ENCODE assay signal across 10 cellular contexts in genomic region chr3:15063238-15063637, GRCh38. TPM values are rescaled to one million over a fixed set of nuclear protein-coding genes. Genes with fewer than 3 reads are reported as not detected.
DNase-seq lines count a peak whose midpoint lies in the region; ATAC-seq, FAIRE-seq and TF ChIP-seq lines count a peak whose summit lies in the region.
"Had no signal": no experiment of that assay in that cellular context is flagged by ENCODE, and none has a peak within 500 bp of the region (broad histone marks: within the 10 kb centered on the region; RNA-seq: fewer than 3 reads in every experiment).

No MANE protein-coding gene starts in this region.

- intact Hi-C loops in sigmoid colon (cut with DNase I): loop anchor here (10.0 kb wide), 1 partner anchor 408 kb away; the partner anchor contains the start of gene CCDC174

- H2AFZ ChIP-seq in astrocyte (ENCODE audit: low read depth, low read length): no peak overlapping the region

- H3K4me1 ChIP-seq in HUES48 (ENCODE audit: control insufficient read depth, insufficient read depth, low read length) (peaks cover 7% of the 10 kb centered on the region; the same call in 1 of the 2 replicates), astrocyte (ENCODE audit: insufficient read depth, low read length) (peaks cover 8% of the 10 kb centered on the region), sigmoid colon (peaks cover 0 to 23% (median 16%) of the 10 kb centered on the region in 4 donors)

- H3K27ac Mint-ChIP-seq in astrocyte (ENCODE audit: unreplicated experiment): no peak overlapping the region
- no peak overlapping the region for H3K27ac Mint-ChIP-seq in mesothelial cell of epicardium

- H3K79me2 ChIP-seq in astrocyte (ENCODE audit: insufficient read depth, low read length): peaks cover 31% of the 10 kb centered on the region

- TF ChIP-seq CTCF in C4-2B (conservative IDR thresholded peaks at IDR 0.05): no peak
- TF ChIP-seq CTCF in astrocyte (IDR thresholded peaks at IDR 0.05; ENCODE audit: insufficient read depth, low read depth, low read length): no peak
- TF ChIP-seq CTCF in mesothelial cell of epicardium (IDR thresholded peaks at IDR 0.05; ENCODE audit: unreplicated experiment): no peak
- TF ChIP-seq CTCF in sigmoid colon (IDR thresholded peaks at IDR 0.05): no peak

- no peaks in the 10 kb centered on the region for H3K27me3 Mint-ChIP-seq in astrocyte (ENCODE audit: low read depth, unreplicated experiment)
- no peaks in the 10 kb centered on the region for H3K27me3 Mint-ChIP-seq in mesothelial cell of epicardium (ENCODE audit: low read depth)

- H3K9ac ChIP-seq in HUES48 (ENCODE audit: low read depth, low read length) (no peak overlapping the region), astrocyte (ENCODE audit: low read length) (peak overlapping the region; percentile 15)

- peaks cover 9% of the 10 kb centered on the region for H3K4me1 Mint-ChIP-seq in astrocyte (ENCODE audit: low read depth, unreplicated experiment)
- H3K4me1 Mint-ChIP-seq in mesothelial cell of epicardium: peaks cover 19% of the 10 kb centered on the region

- H3K27ac ChIP-seq in C4-2B: peak overlapping the region; percentile 96
- peak overlapping the region; percentile 37 for H3K27ac ChIP-seq in HUES48 (ENCODE audit: low read depth, low read length)
- H3K27ac ChIP-seq in astrocyte (ENCODE audit: low read depth, low read length): no peak overlapping the region
- peak overlapping the region in 1 of 4 donors; percentile 86 for H3K27ac ChIP-seq in sigmoid colon

- 0 out of 2 replicates have a peak overlapping the region, but pooled peaks have one; percentile 93 for H3K4me3 ChIP-seq in HUES48 (ENCODE audit: low read depth, low read length)
- H3K4me3 ChIP-seq in astrocyte (ENCODE audit: insufficient read depth, low read depth, low read length): no peak overlapping the region
- peak overlapping the region in 1 of 4 donors; percentile 76 for H3K4me3 ChIP-seq in sigmoid colon

- H3K36me3 ChIP-seq in HUES48 (ENCODE audit: control insufficient read depth, insufficient read depth, low read length): peaks cover 28% of the 10 kb centered on the region
- H3K36me3 ChIP-seq in astrocyte (ENCODE audit: insufficient read depth, low read length): peaks cover 5% of the 10 kb centered on the region
- H3K36me3 ChIP-seq in sigmoid colon: peaks cover 10 to 14% (median 13%) of the 10 kb centered on the region in 4 donors

- H3K9me3 ChIP-seq in HUES48 (ENCODE audit: control insufficient read depth, insufficient read depth, low read length) (no peaks in the 10 kb centered on the region), astrocyte (ENCODE audit: insufficient read depth, low read depth, low read length) (no peaks in the 10 kb centered on the region), sigmoid colon (no peaks in the 10 kb centered on the region)

- no peak for FAIRE-seq in astrocyte (lab: Jason Lieb, UNC)
- FAIRE-seq in GM12891 (lab: Jason Lieb, UNC): no peak
- FAIRE-seq: endometrium had no signal

- H3K36me3 Mint-ChIP-seq in astrocyte (ENCODE audit: low read depth, unreplicated experiment): peaks cover 7% of the 10 kb centered on the region
- peaks cover 21% of the 10 kb centered on the region for H3K36me3 Mint-ChIP-seq in mesothelial cell of epicardium

- TF ChIP-seq POLR2A in GM12891 (IDR thresholded peaks at IDR 0.05; ENCODE audit: low read depth, low read length) (no peak), sigmoid colon (IDR thresholded peaks at IDR 0.05) (no peak)

- H3K27me3 ChIP-seq in HUES48 (ENCODE audit: control insufficient read depth, insufficient read depth, low read length) (no peaks in the 10 kb centered on the region), astrocyte (ENCODE audit: insufficient read depth, low read length) (no peaks in the 10 kb centered on the region), sigmoid colon (no peaks in the 10 kb centered on the region)

- H4K20me1 ChIP-seq in astrocyte (ENCODE audit: insufficient read depth, low read length): peaks cover 28% of the 10 kb centered on the region

- DNase-seq in astrocyte (ENCODE audit: low read depth): no peak
- no peak for DNase-seq in mesothelial cell of epicardium (ENCODE audit: low spot score in 2 of 2, unreplicated experiment in 2 of 2)
- DNase-seq in GM12891 (ENCODE audit: insufficient read length, low spot score): no peak
- no peak for DNase-seq in stimulated activated CD4-positive, alpha-beta T cell treated with anti-CD3 and anti-CD28 coated beads, Interleukin-2, amount 100 ng/mL, for 48 hours
- DNase-seq in sigmoid colon: no peak
- DNase-seq: midbrain had no signal

- TF ChIP-seq EP300 in sigmoid colon (IDR thresholded peaks at IDR 0.05): no peak

- H3K9me3 Mint-ChIP-seq in astrocyte (ENCODE audit: unreplicated experiment) (no peaks in the 10 kb centered on the region), mesothelial cell of epicardium (no peaks in the 10 kb centered on the region)

- WGBS in sigmoid colon, 2 donors: 75 to 82% methylated on average over 4 of the region's 4 CpGs

- ATAC-seq in HG03025 (IDR thresholded peaks at IDR 0.05; ENCODE audit: low FRiP score, unreplicated experiment): no peak

- peak overlapping the region; percentile 97 for H3K4me2 ChIP-seq in astrocyte (ENCODE audit: low read length)

- H3K4me3 Mint-ChIP-seq in astrocyte (ENCODE audit: unreplicated experiment) (peak overlapping the region; percentile 95), mesothelial cell of epicardium (peak overlapping the region; percentile 98)

TF ChIP-seq in GM12891, 5 proteins besides CTCF, POLR2A, EP300 and RAD21:
- no peak for TF ChIP-seq PAX5 (IDR thresholded peaks at IDR 0.05; ENCODE audit: insufficient read depth, low read length, severe bottlenecking)
- TF ChIP-seq POU2F2 (IDR thresholded peaks at IDR 0.05; ENCODE audit: low read depth, low read length): no peak
- no peak for TF ChIP-seq SPI1 (IDR thresholded peaks at IDR 0.05; ENCODE audit: low read depth, low read length)
- no peak for TF ChIP-seq POLR2AphosphoS5 (IDR thresholded peaks at IDR 0.05; ENCODE audit: low read depth, low read length)
- TF ChIP-seq TAF1 (IDR thresholded peaks at IDR 0.05; ENCODE audit: low read depth, low read length): no peak

RNA-seq across cellular contexts. Expression of gene MRPS25, which starts 1.9 kb away (rescaled TPM):
- 32.9 and 38.9 TPM in 2 replicates for total RNA-seq in astrocyte
- total RNA-seq in mesothelial cell of epicardium: 66.3 to 70.4 TPM (median 66.7 TPM) in 3 replicates
- 55.5 TPM for polyA plus RNA-seq in GM12891 (2012; ENCODE audit: low read depth, missing spikeins)
- total RNA-seq in sigmoid colon: 10 to 100 TPM; 25.8 to 44.5 (median 33.1) TPM
- polyA plus RNA-seq in sigmoid colon: 10 to 100 TPM; 45.0 to 86.1 (median 73.8) TPM

RNA-seq across cellular contexts. Expression of gene RBSN, which starts 35.7 kb away (rescaled TPM):
- total RNA-seq in astrocyte (19.6 and 20.3 TPM in 2 replicates), mesothelial cell of epicardium (35.2 to 38.1 TPM (median 35.8 TPM) in 3 replicates), sigmoid colon (10 to 100 TPM; 29.1 to 41.3 (median 38.0) TPM)
- 4.7 TPM for polyA plus RNA-seq in GM12891 (2012; ENCODE audit: low read depth, missing spikeins)
- 10 to 100 TPM in 1 of 3 donors, 1 to 10 TPM in 2; 7.2 to 10.5 (median 7.2) TPM for polyA plus RNA-seq in sigmoid colon
